1 cellular context compared by ENCODE assay signal in the genomic region with DNA sequence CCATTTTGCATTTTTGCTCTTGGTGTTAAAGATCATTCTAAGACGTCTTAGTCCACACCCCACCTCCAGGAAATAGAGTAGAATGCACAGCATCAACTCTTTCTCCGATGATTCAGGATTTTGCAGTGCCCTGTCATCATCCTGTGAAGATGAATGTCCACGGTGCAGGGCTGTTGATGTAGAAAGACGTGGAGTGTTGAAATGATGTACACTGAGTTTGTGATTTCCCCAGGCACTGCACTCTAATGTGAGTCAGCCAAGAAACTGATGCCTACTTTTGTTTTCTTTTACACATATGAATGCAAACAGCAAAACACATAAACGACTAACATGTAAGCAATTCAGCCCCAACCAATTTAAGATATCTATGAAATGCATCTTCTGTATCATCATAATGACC.
TF ChIP-seq lines count a peak whose summit lies in the region.

No MANE protein-coding gene starts in this region.

TF ChIP-seq in K562, 482 proteins besides CTCF, POLR2A, EP300 and RAD21:
- TF ChIP-seq, protein P1, sequence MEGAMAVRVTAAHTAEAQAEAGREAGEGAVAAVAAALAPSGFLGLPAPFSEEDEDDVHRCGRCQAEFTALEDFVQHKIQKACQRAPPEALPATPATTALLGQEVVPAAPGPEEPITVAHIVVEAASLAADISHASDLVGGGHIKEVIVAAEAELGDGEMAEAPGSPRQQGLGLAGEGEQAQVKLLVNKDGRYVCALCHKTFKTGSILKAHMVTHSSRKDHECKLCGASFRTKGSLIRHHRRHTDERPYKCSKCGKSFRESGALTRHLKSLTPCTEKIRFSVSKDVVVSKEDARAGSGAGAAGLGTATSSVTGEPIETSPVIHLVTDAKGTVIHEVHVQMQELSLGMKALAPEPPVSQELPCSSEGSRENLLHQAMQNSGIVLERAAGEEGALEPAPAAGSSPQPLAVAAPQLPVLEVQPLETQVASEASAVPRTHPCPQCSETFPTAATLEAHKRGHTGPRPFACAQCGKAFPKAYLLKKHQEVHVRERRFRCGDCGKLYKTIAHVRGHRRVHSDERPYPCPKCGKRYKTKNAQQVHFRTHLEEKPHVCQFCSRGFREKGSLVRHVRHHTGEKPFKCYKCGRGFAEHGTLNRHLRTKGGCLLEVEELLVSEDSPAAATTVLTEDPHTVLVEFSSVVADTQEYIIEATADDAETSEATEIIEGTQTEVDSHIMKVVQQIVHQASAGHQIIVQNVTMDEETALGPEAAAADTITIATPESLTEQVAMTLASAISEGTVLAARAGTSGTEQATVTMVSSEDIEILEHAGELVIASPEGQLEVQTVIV (CRISPR knock-in tag; IDR thresholded peaks at IDR 0.05; ENCODE audit: borderline replicate concordance) = no peak
- TF ChIP-seq ZNF280A (IDR thresholded peaks at IDR 0.05; ENCODE audit: low read depth, partially characterized antibody) (no peak), AFF1 (IDR thresholded peaks at IDR 0.05; ENCODE audit: low read depth in 1 of 2, partially characterized antibody in 2 of 2) (no peak), EWSR1 (IDR thresholded peaks at IDR 0.05; ENCODE audit: borderline replicate concordance, low read depth, partially characterized antibody) (no peak), ZNF133 (CRISPR knock-in tag; IDR thresholded peaks at IDR 0.05) (no peak)
